ENCODE assay signal across 1 cellular context in genomic region chr3:14598143-14598569, GRCh38.
A peak's percentile ranks its signal among the peaks of the same experiment; 100 is the strongest.
TF ChIP-seq lines count a peak whose summit lies in the region.

No MANE protein-coding gene starts in this region.

TF ChIP-seq in K562, 482 proteins besides CTCF, POLR2A, EP300 and RAD21 (continued from another document and continues in another):
- peak; percentile 30; the same call in 1 of the 2 replicates for TF ChIP-seq ZNF311 (CRISPR knock-in tag; IDR thresholded peaks at IDR 0.05)
- TF ChIP-seq NEUROD1 (IDR thresholded peaks at IDR 0.05; ENCODE audit: borderline replicate concordance, low read depth, low read length, partially characterized antibody), result no peak
- peak; percentile 78 for TF ChIP-seq BACH1 (tag; IDR thresholded peaks at IDR 0.05)
- no peak for TF ChIP-seq NR1H2 (CRISPR knock-in tag; IDR thresholded peaks at IDR 0.05)
- no peak for TF ChIP-seq TCF3 (CRISPR knock-in tag; IDR thresholded peaks at IDR 0.05)
- TF ChIP-seq CEBPG (CRISPR knock-in tag; IDR thresholded peaks at IDR 0.05), result no peak
- no peak for TF ChIP-seq CEBPG (tag; conservative IDR thresholded peaks at IDR 0.05 in 1 of 2, IDR thresholded peaks at IDR 0.05 in 1 of 2)
- TF ChIP-seq CREB3L1 (IDR thresholded peaks at IDR 0.05; ENCODE audit: borderline replicate concordance, low read depth), result no peak
- no peak for TF ChIP-seq MTA1 (IDR thresholded peaks at IDR 0.05; ENCODE audit: borderline replicate concordance)
- TF ChIP-seq KAT7 (CRISPR knock-in tag; IDR thresholded peaks at IDR 0.05; ENCODE audit: borderline replicate concordance), result no peak
- TF ChIP-seq ZKSCAN3 (CRISPR knock-in tag; IDR thresholded peaks at IDR 0.05), result no peak
- no peak for TF ChIP-seq TCF15 (CRISPR knock-in tag; IDR thresholded peaks at IDR 0.05)
- TF ChIP-seq RUNX1 (IDR thresholded peaks at IDR 0.05; ENCODE audit: low read depth), result no peak
- no peak for TF ChIP-seq ADNP (tag; IDR thresholded peaks at IDR 0.05)
- peak; percentile 91; the same call in 1 of the 2 replicates for TF ChIP-seq CREB3 (tag; conservative IDR thresholded peaks at IDR 0.05; ENCODE audit: low read depth)
- peak; percentile 72 for TF ChIP-seq ZBTB40 (IDR thresholded peaks at IDR 0.05)
- no peak for TF ChIP-seq ZBTB40 (CRISPR knock-in tag; IDR thresholded peaks at IDR 0.05)
- TF ChIP-seq RFX1 (IDR thresholded peaks at IDR 0.05), result peak; percentile 62
- TF ChIP-seq RBM15 (IDR thresholded peaks at IDR 0.05; ENCODE audit: insufficient read depth, low read length), result no peak
- no peak for TF ChIP-seq NR2F6 (CRISPR knock-in tag; IDR thresholded peaks at IDR 0.05)
- peak; percentile 85 for TF ChIP-seq NCOA1 (IDR thresholded peaks at IDR 0.05; ENCODE audit: low read depth)
- TF ChIP-seq MLX (CRISPR knock-in tag; conservative IDR thresholded peaks at IDR 0.05), result no peak
- no peak for TF ChIP-seq ATF7 (IDR thresholded peaks at IDR 0.05)
- no peak for TF ChIP-seq ZBED1 (IDR thresholded peaks at IDR 0.05)
- TF ChIP-seq XRCC4 (IDR thresholded peaks at IDR 0.05; ENCODE audit: extremely low read depth, insufficient read depth, insufficient read length), result no peak
- no peak for TF ChIP-seq ZNF347 (CRISPR knock-in tag; IDR thresholded peaks at IDR 0.05; ENCODE audit: low read depth)
- TF ChIP-seq PREB (CRISPR knock-in tag; IDR thresholded peaks at IDR 0.05), result no peak
- TF ChIP-seq RAD51 (IDR thresholded peaks at IDR 0.05; ENCODE audit: borderline replicate concordance, low read depth), result no peak
- TF ChIP-seq PTTG1 (tag; IDR thresholded peaks at IDR 0.05; ENCODE audit: low read depth), result peak; percentile 74
- TF ChIP-seq ZNF830 (CRISPR knock-in tag; IDR thresholded peaks at IDR 0.05), result no peak
- no peak for TF ChIP-seq JUND (IDR thresholded peaks at IDR 0.05; ENCODE audit: borderline replicate concordance, low read depth, low read length)
- peak; percentile 68; the same call in 1 of the 3 replicates for TF ChIP-seq JUND (tag; IDR thresholded peaks at IDR 0.05; ENCODE audit: borderline replicate concordance, low read depth, low read length)
- TF ChIP-seq ZNF764 (CRISPR knock-in tag; IDR thresholded peaks at IDR 0.05; ENCODE audit: low read depth), result no peak
- no peak for TF ChIP-seq ZNF57 (CRISPR knock-in tag; IDR thresholded peaks at IDR 0.05)
- TF ChIP-seq CHD7 (IDR thresholded peaks at IDR 0.05; ENCODE audit: low read depth, low read length), result no peak
- TF ChIP-seq ZNF77 (CRISPR knock-in tag; IDR thresholded peaks at IDR 0.05), result no peak
- no peak for TF ChIP-seq L3MBTL2 (IDR thresholded peaks at IDR 0.05)
